1 cellular context compared by ENCODE assay signal in genomic region chr12:86723326-86723725, GRCh38.
TF ChIP-seq lines count a peak whose summit lies in the region.

No MANE protein-coding gene starts in this region.

TF ChIP-seq in WTC11, 78 proteins besides CTCF, POLR2A, EP300 and RAD21 (continued from another document):
- TF ChIP-seq AR (CRISPR knock-in tag; IDR thresholded peaks at IDR 0.05) = no peak
- no peak for TF ChIP-seq NR3C1 (CRISPR knock-in tag; conservative IDR thresholded peaks at IDR 0.05; ENCODE audit: low read depth)
- TF ChIP-seq ESRRA (CRISPR knock-in tag; IDR thresholded peaks at IDR 0.05; ENCODE audit: borderline replicate concordance) = no peak
- TF ChIP-seq SMAD4 (CRISPR knock-in tag; IDR thresholded peaks at IDR 0.05) = no peak
- TF ChIP-seq, protein P1, sequence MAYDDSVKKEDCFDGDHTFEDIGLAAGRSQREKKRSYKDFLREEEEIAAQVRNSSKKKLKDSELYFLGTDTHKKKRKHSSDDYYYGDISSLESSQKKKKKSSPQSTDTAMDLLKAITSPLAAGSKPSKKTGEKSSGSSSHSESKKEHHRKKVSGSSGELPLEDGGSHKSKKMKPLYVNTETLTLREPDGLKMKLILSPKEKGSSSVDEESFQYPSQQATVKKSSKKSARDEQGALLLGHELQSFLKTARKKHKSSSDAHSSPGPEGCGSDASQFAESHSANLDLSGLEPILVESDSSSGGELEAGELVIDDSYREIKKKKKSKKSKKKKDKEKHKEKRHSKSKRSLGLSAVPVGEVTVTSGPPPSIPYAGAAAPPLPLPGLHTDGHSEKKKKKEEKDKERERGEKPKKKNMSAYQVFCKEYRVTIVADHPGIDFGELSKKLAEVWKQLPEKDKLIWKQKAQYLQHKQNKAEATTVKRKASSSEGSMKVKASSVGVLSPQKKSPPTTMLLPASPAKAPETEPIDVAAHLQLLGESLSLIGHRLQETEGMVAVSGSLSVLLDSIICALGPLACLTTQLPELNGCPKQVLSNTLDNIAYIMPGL (CRISPR knock-in tag; IDR thresholded peaks at IDR 0.05) = no peak
- TF ChIP-seq NFE2L1 (CRISPR knock-in tag; IDR thresholded peaks at IDR 0.05) = no peak
- TF ChIP-seq ZBTB21 (CRISPR knock-in tag; IDR thresholded peaks at IDR 0.05; ENCODE audit: borderline replicate concordance) = no peak
- no peak for TF ChIP-seq ETV6 (CRISPR knock-in tag; IDR thresholded peaks at IDR 0.05)
- no peak for TF ChIP-seq ZNF425 (CRISPR knock-in tag; conservative IDR thresholded peaks at IDR 0.05)
- TF ChIP-seq, protein P2, sequence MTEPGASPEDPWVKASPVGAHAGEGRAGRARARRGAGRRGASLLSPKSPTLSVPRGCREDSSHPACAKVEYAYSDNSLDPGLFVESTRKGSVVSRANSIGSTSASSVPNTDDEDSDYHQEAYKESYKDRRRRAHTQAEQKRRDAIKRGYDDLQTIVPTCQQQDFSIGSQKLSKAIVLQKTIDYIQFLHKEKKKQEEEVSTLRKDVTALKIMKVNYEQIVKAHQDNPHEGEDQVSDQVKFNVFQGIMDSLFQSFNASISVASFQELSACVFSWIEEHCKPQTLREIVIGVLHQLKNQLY (CRISPR knock-in tag; IDR thresholded peaks at IDR 0.05) = no peak
- TF ChIP-seq, protein P3, sequence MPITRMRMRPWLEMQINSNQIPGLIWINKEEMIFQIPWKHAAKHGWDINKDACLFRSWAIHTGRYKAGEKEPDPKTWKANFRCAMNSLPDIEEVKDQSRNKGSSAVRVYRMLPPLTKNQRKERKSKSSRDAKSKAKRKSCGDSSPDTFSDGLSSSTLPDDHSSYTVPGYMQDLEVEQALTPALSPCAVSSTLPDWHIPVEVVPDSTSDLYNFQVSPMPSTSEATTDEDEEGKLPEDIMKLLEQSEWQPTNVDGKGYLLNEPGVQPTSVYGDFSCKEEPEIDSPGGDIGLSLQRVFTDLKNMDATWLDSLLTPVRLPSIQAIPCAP (CRISPR knock-in tag; IDR thresholded peaks at IDR 0.05) = no peak
- no peak for TF ChIP-seq SMAD3 (CRISPR knock-in tag; IDR thresholded peaks at IDR 0.05; ENCODE audit: borderline replicate concordance)
TF ChIP-seq in WTC11: peak in this region for 0.
